ENCODE assay signal across 18 cellular contexts in genomic region chr15:39281094-39281493, GRCh38.
"Had no signal": no experiment of that assay in that cellular context is flagged by ENCODE, and none has a peak within 500 bp of the region (broad histone marks: within the 10 kb centered on the region; RNA-seq: fewer than 3 reads in every experiment).

No MANE protein-coding gene starts in this region.

- H3K4me3 ChIP-seq: coronary artery, esophagus squamous epithelium, lung, prostate gland, right lobe of liver, stomach, thoracic aorta, upper lobe of right lung had no signal

- H3K36me3 ChIP-seq: esophagus squamous epithelium, prostate gland, right lobe of liver, stomach, thoracic aorta, upper lobe of right lung had no signal

- H3K9me3 Mint-ChIP-seq: activated T-helper 1 cell treated with anti-CD3 and anti-CD28 coated beads, Interleukin-12 subunit alpha, Interleukin-12 subunit beta, Interleukin-2, Interleukin-4 antibody, amounts not matched to agents 30 ng/mL and 10 ng/mL and 1 ng/mL, durations not matched to agents 14 hours and 24 hours and 36 hours; T-helper 2 cell treated with Interferon-gamma antibody and Interleukin-4, amounts not matched to agents 5 μg/mL and 100 μg/mL, for 36 hours had no signal

- H3K4me3 Mint-ChIP-seq: activated naive CD8-positive, alpha-beta T cell treated with anti-CD3 and anti-CD28 coated beads, Interleukin-2, amount 10 ng/mL, durations not matched to agents 7 days and 5 days; activated T-helper 1 cell treated with anti-CD3 and anti-CD28 coated beads, Interleukin-12 subunit alpha, Interleukin-12 subunit beta, Interleukin-2, Interleukin-4 antibody, amounts not matched to agents 30 ng/mL and 10 ng/mL and 1 ng/mL, durations not matched to agents 14 hours and 24 hours and 36 hours; T-helper 2 cell treated with Interferon-gamma antibody and Interleukin-4, amounts not matched to agents 5 μg/mL and 100 μg/mL, for 36 hours had no signal

- H3K4me1 ChIP-seq: esophagus squamous epithelium, prostate gland, right lobe of liver, upper lobe of right lung had no signal

- H3K4me1 Mint-ChIP-seq: activated naive CD8-positive, alpha-beta T cell treated with anti-CD3 and anti-CD28 coated beads, Interleukin-2, amount 10 ng/mL, durations not matched to agents 7 days and 5 days had no signal

- DNase-seq: activated CD4-positive, CD25-positive, alpha-beta regulatory T cell treated with anti-CD3 and anti-CD28 coated beads, Interleukin-2, amount 50 U/mL, for 72 hours; activated naive CD8-positive, alpha-beta T cell treated with anti-CD3 and anti-CD28 coated beads, Interleukin-2, amount 10 ng/mL, durations not matched to agents 7 days and 5 days; anterior cingulate cortex; effector CD4-positive, alpha-beta T cell; esophagus squamous epithelium; foreskin melanocyte; head of caudate nucleus; left cardiac atrium; midbrain; right lobe of liver; stomach; upper lobe of right lung had no signal

- H3K27me3 ChIP-seq: esophagus squamous epithelium, right lobe of liver, stomach, upper lobe of right lung had no signal

- H3K27ac Mint-ChIP-seq: activated naive CD8-positive, alpha-beta T cell treated with anti-CD3 and anti-CD28 coated beads, Interleukin-2, amount 10 ng/mL, durations not matched to agents 7 days and 5 days; activated T-helper 1 cell treated with anti-CD3 and anti-CD28 coated beads, Interleukin-12 subunit alpha, Interleukin-12 subunit beta, Interleukin-2, Interleukin-4 antibody, amounts not matched to agents 30 ng/mL and 10 ng/mL and 1 ng/mL, durations not matched to agents 14 hours and 24 hours and 36 hours; T-helper 2 cell treated with Interferon-gamma antibody and Interleukin-4, amounts not matched to agents 5 μg/mL and 100 μg/mL, for 36 hours had no signal

- H3K9me3 ChIP-seq: esophagus squamous epithelium, prostate gland, right lobe of liver, stomach, thoracic aorta, upper lobe of right lung had no signal

- ATAC-seq: left cardiac atrium, right lobe of liver, upper lobe of right lung had no signal

- H3K27ac ChIP-seq: coronary artery, esophagus squamous epithelium, prostate gland, right lobe of liver, stomach, thoracic aorta, upper lobe of right lung had no signal

- H3K36me3 Mint-ChIP-seq: activated naive CD8-positive, alpha-beta T cell treated with anti-CD3 and anti-CD28 coated beads, Interleukin-2, amount 10 ng/mL, durations not matched to agents 7 days and 5 days had no signal
